ENCODE assay signal across 1 cellular context in the genomic region with DNA sequence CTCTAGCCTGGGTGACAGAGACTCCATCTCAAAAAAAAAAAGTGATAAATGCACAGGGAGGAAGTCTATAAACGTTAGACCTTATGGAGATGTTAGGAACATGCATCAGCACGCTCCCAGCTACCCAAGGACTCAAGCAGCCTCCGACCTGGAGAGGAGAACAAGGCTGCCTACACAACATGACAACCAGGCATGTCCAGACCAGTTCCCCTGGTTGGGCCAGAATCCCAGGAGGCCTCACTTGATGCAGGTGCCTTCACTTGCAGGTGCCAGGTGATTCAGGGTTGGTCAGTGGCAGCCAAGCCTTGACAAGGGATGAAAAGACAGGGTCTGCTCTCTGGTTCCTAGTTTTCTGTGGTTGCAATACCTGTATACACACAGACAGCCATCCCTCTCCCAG.
TF ChIP-seq lines count a peak whose summit lies in the region.

No MANE protein-coding gene starts in this region.

TF ChIP-seq in HEK293, 187 proteins besides CTCF, POLR2A, EP300 and RAD21:
- TF ChIP-seq ZEB2 (tag by site-specific recombination; IDR thresholded peaks at IDR 0.05) (0 out of 2 replicates have a peak, but pooled peaks have one; percentile 32), GLIS2 (tag by site-specific recombination; IDR thresholded peaks at IDR 0.05) (no peak), ZNF654 (tag by site-specific recombination; IDR thresholded peaks at IDR 0.05; ENCODE audit: low read depth) (no peak), SALL2 (tag by site-specific recombination; IDR thresholded peaks at IDR 0.05; ENCODE audit: borderline replicate concordance) (no peak)
- TF ChIP-seq, protein P1, sequence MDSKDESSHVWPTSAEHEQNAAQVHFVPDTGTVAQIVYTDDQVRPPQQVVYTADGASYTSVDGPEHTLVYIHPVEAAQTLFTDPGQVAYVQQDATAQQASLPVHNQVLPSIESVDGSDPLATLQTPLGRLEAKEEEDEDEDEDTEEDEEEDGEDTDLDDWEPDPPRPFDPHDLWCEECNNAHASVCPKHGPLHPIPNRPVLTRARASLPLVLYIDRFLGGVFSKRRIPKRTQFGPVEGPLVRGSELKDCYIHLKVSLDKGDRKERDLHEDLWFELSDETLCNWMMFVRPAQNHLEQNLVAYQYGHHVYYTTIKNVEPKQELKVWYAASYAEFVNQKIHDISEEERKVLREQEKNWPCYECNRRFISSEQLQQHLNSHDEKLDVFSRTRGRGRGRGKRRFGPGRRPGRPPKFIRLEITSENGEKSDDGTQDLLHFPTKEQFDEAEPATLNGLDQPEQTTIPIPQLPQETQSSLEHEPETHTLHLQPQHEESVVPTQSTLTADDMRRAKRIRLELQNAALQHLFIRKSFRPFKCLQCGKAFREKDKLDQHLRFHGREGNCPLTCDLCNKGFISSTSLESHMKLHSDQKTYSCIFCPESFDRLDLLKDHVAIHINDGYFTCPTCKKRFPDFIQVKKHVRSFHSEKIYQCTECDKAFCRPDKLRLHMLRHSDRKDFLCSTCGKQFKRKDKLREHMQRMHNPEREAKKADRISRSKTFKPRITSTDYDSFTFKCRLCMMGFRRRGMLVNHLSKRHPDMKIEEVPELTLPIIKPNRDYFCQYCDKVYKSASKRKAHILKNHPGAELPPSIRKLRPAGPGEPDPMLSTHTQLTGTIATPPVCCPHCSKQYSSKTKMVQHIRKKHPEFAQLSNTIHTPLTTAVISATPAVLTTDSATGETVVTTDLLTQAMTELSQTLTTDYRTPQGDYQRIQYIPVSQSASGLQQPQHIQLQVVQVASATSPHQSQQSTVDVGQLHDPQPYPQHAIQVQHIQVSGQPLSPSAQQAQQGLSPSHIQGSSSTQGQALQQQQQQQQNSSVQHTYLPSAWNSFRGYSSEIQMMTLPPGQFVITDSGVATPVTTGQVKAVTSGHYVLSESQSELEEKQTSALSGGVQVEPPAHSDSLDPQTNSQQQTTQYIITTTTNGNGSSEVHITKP (tag by site-specific recombination; IDR thresholded peaks at IDR 0.05) = no peak
